In genomic region chr11:82194521-82194920, GRCh38 we compare ENCODE assay signal across 1 cellular context.
TF ChIP-seq lines count a peak whose summit lies in the region.

No MANE protein-coding gene starts in this region.

TF ChIP-seq in WTC11, 78 proteins besides CTCF, POLR2A, EP300 and RAD21 (continued from another document):
- no peak for TF ChIP-seq ZNF532 (CRISPR knock-in tag; IDR thresholded peaks at IDR 0.05; ENCODE audit: borderline replicate concordance)
- no peak for TF ChIP-seq TCF7 (CRISPR knock-in tag; IDR thresholded peaks at IDR 0.05; ENCODE audit: low read depth)
